In the genomic region with DNA sequence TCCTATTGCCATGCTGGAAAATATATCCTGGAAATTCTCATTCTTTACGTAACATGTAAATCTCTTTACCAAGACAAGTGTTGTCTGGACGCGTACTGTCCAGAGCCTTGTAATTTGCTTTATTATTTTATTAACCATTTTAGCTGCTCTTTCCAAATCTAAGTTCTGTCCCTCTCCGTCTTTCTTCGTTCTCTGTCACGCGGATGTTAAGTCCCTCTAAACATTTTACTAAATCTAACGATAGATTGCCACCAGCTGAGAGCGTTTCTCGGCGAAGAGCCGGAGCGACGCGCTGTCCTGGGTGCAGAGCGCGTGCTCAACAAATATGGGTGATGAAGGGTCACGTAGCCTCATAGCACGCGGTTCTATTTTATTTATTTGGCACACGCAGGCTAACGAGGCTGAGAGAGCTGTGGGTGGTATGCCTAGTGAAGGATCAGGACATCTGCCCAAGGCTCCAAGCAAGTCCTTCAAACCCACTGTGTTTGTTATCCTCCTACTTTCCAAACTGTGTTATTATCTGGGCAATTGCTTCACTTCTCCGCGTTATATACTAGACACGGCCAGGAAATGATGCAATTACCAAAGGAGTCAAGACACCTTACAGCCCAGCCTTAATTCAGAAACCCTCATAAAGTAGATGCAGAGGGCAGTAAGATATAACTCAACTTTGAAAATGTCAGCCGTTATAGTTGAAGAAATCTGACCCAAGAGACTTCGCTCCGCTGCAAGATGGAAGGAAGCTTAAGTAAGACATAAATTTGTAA, we compare ENCODE assay signal across 8 cellular contexts. TPM values are rescaled to one million over a fixed set of nuclear protein-coding genes. Genes with fewer than 3 reads are reported as not detected.
DNase-seq lines count a peak whose midpoint lies in the region; ATAC-seq and TF ChIP-seq lines count a peak whose summit lies in the region.

No MANE protein-coding gene starts in this region.

- H3K36me3 Mint-ChIP-seq in HFFc6 (ENCODE audit: low read depth), result no peaks in the 10 kb centered on the region

- peak overlapping the region; percentile 76 for H3K9ac ChIP-seq in SK-N-SH

- H3K27ac ChIP-seq in SK-N-SH (ENCODE audit: low read depth in 2 of 2, low read length in 1 of 2) (peak overlapping the region; percentile 77 to 97), adrenal gland (peak overlapping the region; percentile 89 to 98 (median 97))

- intact Hi-C loops in adrenal gland (cut with DNase I), result loop anchor here in 1 of 2 donors (10.0 kb wide), 1 partner anchor 174 kb away; a partner anchor contains a TSS
- intact Hi-C loops in sciatic nerve (cut with DNase I), result loop anchor here (10.0 kb wide), 1 partner anchor 174 kb away; a partner anchor contains a TSS

- WGBS in SK-N-SH (ENCODE audit: low lambda C conversion rate), result under 1% methylated on average over 28 of the region's 28 CpGs
- WGBS in adrenal gland, 4 donors, result 0 to 1% (median 0%) methylated on average over 28 of the region's 28 CpGs

- H3K4me2 ChIP-seq in SK-N-SH, result peak overlapping the region; percentile 78

- H3K4me1 ChIP-seq in SK-N-SH (ENCODE audit: control insufficient read depth in 1 of 2, insufficient read depth in 2 of 2, low read depth in 1 of 2, low read length in 1 of 2), result peaks cover 0 to 6% of the 10 kb centered on the region in 2 experiments; a peak in 2 of 4 replicates
- H3K4me1 ChIP-seq in adrenal gland (replicated peaks in 1 of 2), result peaks cover 9 to 11% of the 10 kb centered on the region in 2 donors

- H3K79me2 ChIP-seq in SK-N-SH (ENCODE audit: insufficient read depth), result no peaks in the 10 kb centered on the region

- TF ChIP-seq CTCF in GM12875 (IDR thresholded peaks at IDR 0.05; ENCODE audit: borderline replicate concordance, insufficient read depth, low read depth, low read length), result no peak
- TF ChIP-seq CTCF in HFFc6 (IDR thresholded peaks at IDR 0.05), result 0 out of 2 replicates have a peak, but pooled peaks have one; percentile 3
- no peak for TF ChIP-seq CTCF in SK-N-SH (IDR thresholded peaks at IDR 0.05)
- TF ChIP-seq CTCF in adrenal gland (IDR thresholded peaks at IDR 0.05), result no peak

- peak overlapping the region; percentile 55 for H3K4me3 ChIP-seq in GM12875 (ENCODE audit: low read depth, low read length)
- H3K4me3 ChIP-seq in SK-N-SH (ENCODE audit: low read depth in 2 of 2, low read length in 1 of 2), result peak overlapping the region; percentile 77
- H3K4me3 ChIP-seq in adrenal gland, result peak overlapping the region in 3 of 4 donors; percentile 37 to 71 (median 62)

- DNase-seq in HFFc6 (peak; percentile 54), MV-4-11 (lab: John Stamatoyannopoulos, UW) (peak; percentile 76), SK-N-SH (peak; percentile 60), adrenal gland (peak; percentile 59 to 79 (median 62)), hepatic stellate cell (ENCODE audit: low spot score) (peak; percentile 49), sciatic nerve (ENCODE audit: low spot score) (peak; percentile 69), HPDE6-E6E7 (ENCODE audit: extremely low spot score) (no peak)

- POLR2A ChIA-PET in SK-N-SH (lab: Yijun Ruan, JAX), result interaction anchor here (0.7 to 3.2 kb wide), 12 partner anchors 10 to 1486 kb away, joined by 3 to 61 read pairs (median 4); a partner anchor contains a TSS

- TF ChIP-seq POLR2A in adrenal gland (IDR thresholded peaks at IDR 0.05), result peak in 1 of 2 donors; percentile 40

- peaks cover 11% of the 10 kb centered on the region for H3K4me1 Mint-ChIP-seq in HFFc6 (ENCODE audit: low read depth)

- H2AFZ ChIP-seq in SK-N-SH (ENCODE audit: low read depth), result peak overlapping the region; percentile 97

- H3K9me3 Mint-ChIP-seq in HFFc6, result no peaks in the 10 kb centered on the region

- no peak overlapping the region for H3K27ac Mint-ChIP-seq in HFFc6

- H3K9me3 ChIP-seq in SK-N-SH (no peaks in the 10 kb centered on the region), adrenal gland (replicated peaks in 1 of 3) (no peaks in the 10 kb centered on the region)

- H3K9me2 ChIP-seq in SK-N-SH, result no peaks in the 10 kb centered on the region

- TF ChIP-seq EP300 in SK-N-SH (IDR thresholded peaks at IDR 0.05; ENCODE audit: borderline replicate concordance in 1 of 2, low read depth in 1 of 2, low read length in 1 of 2), result no peak

- H3K27me3 ChIP-seq in SK-N-SH (ENCODE audit: insufficient read depth), result no peaks in the 10 kb centered on the region; the same call in 1 of the 2 replicates
- no peaks in the 10 kb centered on the region for H3K27me3 ChIP-seq in adrenal gland

- H3K27me3 Mint-ChIP-seq in HFFc6 (ENCODE audit: insufficient read depth), result peaks cover 9% of the 10 kb centered on the region

- peak; percentile 91 for ATAC-seq in sciatic nerve

- H3K4me3 Mint-ChIP-seq in HFFc6, result no peak overlapping the region

- no peaks in the 10 kb centered on the region for H4K20me1 ChIP-seq in SK-N-SH (ENCODE audit: insufficient read depth)

- H3K36me3 ChIP-seq in SK-N-SH (replicated peaks in 1 of 2; ENCODE audit: control insufficient read depth in 1 of 2, insufficient read depth in 2 of 2, low read length in 1 of 2) (no peaks in the 10 kb centered on the region), adrenal gland (replicated peaks in 1 of 2) (no peaks in the 10 kb centered on the region)

- CTCF ChIA-PET in SK-N-SH (lab: Yijun Ruan, JAX), result interaction anchor here (0.7 to 4.1 kb wide), 24 partner anchors 11 to 467 kb away, joined by 3 to 58 read pairs (median 6); a partner anchor contains a TSS

- H3F3A ChIP-seq in SK-N-SH (replicated peaks; ENCODE audit: insufficient read depth), result peaks cover 38% of the 10 kb centered on the region

- TF ChIP-seq RAD21 in SK-N-SH (IDR thresholded peaks at IDR 0.05; ENCODE audit: low read length), result no peak

TF ChIP-seq in SK-N-SH, 30 proteins besides CTCF, POLR2A, EP300 and RAD21:
- TF ChIP-seq, protein P1, sequence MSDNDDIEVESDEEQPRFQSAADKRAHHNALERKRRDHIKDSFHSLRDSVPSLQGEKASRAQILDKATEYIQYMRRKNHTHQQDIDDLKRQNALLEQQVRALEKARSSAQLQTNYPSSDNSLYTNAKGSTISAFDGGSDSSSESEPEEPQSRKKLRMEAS (IDR thresholded peaks at IDR 0.05; ENCODE audit: low read depth), result peak; percentile 97
- TF ChIP-seq NRF1 (IDR thresholded peaks at IDR 0.05; ENCODE audit: low read depth, low read length) (peak; percentile 26; the same call in 1 of the 2 replicates), MXI1 (IDR thresholded peaks at IDR 0.05; ENCODE audit: low read depth, low read length) (peak; percentile 95), YY1 (IDR thresholded peaks at IDR 0.05; ENCODE audit: low read depth) (0 out of 2 replicates have a peak, but pooled peaks have one; percentile 40), TAF1 (IDR thresholded peaks at IDR 0.05; ENCODE audit: borderline replicate concordance, low read depth, low read length) (peak; percentile 20), SMC3 (IDR thresholded peaks at IDR 0.05; ENCODE audit: low read depth, low read length) (no peak)
- TF ChIP-seq, protein P2, sequence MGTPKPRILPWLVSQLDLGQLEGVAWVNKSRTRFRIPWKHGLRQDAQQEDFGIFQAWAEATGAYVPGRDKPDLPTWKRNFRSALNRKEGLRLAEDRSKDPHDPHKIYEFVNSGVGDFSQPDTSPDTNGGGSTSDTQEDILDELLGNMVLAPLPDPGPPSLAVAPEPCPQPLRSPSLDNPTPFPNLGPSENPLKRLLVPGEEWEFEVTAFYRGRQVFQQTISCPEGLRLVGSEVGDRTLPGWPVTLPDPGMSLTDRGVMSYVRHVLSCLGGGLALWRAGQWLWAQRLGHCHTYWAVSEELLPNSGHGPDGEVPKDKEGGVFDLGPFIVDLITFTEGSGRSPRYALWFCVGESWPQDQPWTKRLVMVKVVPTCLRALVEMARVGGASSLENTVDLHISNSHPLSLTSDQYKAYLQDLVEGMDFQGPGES (IDR thresholded peaks at IDR 0.05; ENCODE audit: low read depth, low read length), result no peak

RNA-seq across cellular contexts. Expression of a gene that starts 10.0 kb away (rescaled TPM):
- total RNA-seq in HFFc6 (2021; fragmentation: NEBNext Ultra II Directional; extraction: Animal tissue kit (Norgen Biotek cat#: 25700)), result 10 to 100 TPM; 27.1 to 29.3 (median 28.6) TPM
- 16.3 and 19.6 TPM in 2 replicates for polyA plus RNA-seq in SK-N-SH (2012; rRNA removed)
- polyA plus RNA-seq in SK-N-SH (2012; cell fraction: cytosol; rRNA removed), result 14.9 and 19.5 TPM in 2 replicates
- polyA plus RNA-seq in SK-N-SH (2012; cell fraction: nucleus; rRNA removed), result 26.4 and 30.5 TPM in 2 replicates
- total RNA-seq in adrenal gland, result 100 to 1,000 TPM in 4 of 8 donors, 10 to 100 TPM in 4; 51.2 to 180 (median 95.1) TPM
- 10 to 100 TPM; 24.5 to 77.9 (median 53.0) TPM for polyA plus RNA-seq in adrenal gland
- total RNA-seq in sciatic nerve, result 69.0 TPM

RNA-seq across cellular contexts. Expression of a gene that starts 31.3 kb away (rescaled TPM):
- total RNA-seq in HFFc6 (2021; fragmentation: NEBNext Ultra II Directional; extraction: Animal tissue kit (Norgen Biotek cat#: 25700)), result not detected
- polyA plus RNA-seq in SK-N-SH (2012; rRNA removed), result not detected in 2 replicates
- polyA plus RNA-seq in SK-N-SH (2012; cell fraction: cytosol; rRNA removed), result not detected in 2 replicates
- polyA plus RNA-seq in SK-N-SH (2012; cell fraction: nucleus; rRNA removed), result not detected in 2 replicates
- total RNA-seq in adrenal gland, result 1 to 10 TPM in 5 of 8 donors, under 1 TPM in 2, not detected in 1; 0.60 to 1.8 (median 1.0) TPM
- 1 to 10 TPM in 2 of 3 donors, under 1 TPM in 1; 0.46 to 2.1 (median 1.4) TPM for polyA plus RNA-seq in adrenal gland
- 4.3 TPM for total RNA-seq in sciatic nerve
